ENCODE assay signal across 14 cellular contexts in genomic region chr11:33388793-33389525, GRCh38. TPM values are rescaled to one million over a fixed set of nuclear protein-coding genes. Genes with fewer than 3 reads are reported as not detected.
"Had no signal": no experiment of that assay in that cellular context is flagged by ENCODE, and none has a peak within 500 bp of the region (broad histone marks: within the 10 kb centered on the region; RNA-seq: fewer than 3 reads in every experiment).

No MANE protein-coding gene starts in this region.

- H3K27me3 ChIP-seq: esophagus muscularis mucosa, left lung had no signal

- H3K27ac Mint-ChIP-seq: activated naive CD8-positive, alpha-beta T cell treated with anti-CD3 and anti-CD28 coated beads, Interleukin-2, amount 10 ng/mL, durations not matched to agents 7 days and 5 days; brain; nephron had no signal

- H3K27ac ChIP-seq: coronary artery, esophagus muscularis mucosa, left lung, thoracic aorta had no signal

- H3K4me3 ChIP-seq: coronary artery, esophagus muscularis mucosa, left lung, thoracic aorta had no signal

- H3K27me3 Mint-ChIP-seq: brain had no signal

- H3K36me3 ChIP-seq: esophagus muscularis mucosa, left lung, thoracic aorta had no signal

- H3K36me3 Mint-ChIP-seq: activated naive CD8-positive, alpha-beta T cell treated with anti-CD3 and anti-CD28 coated beads, Interleukin-2, amount 10 ng/mL, durations not matched to agents 7 days and 5 days had no signal

- H3K4me3 Mint-ChIP-seq: activated naive CD8-positive, alpha-beta T cell treated with anti-CD3 and anti-CD28 coated beads, Interleukin-2, amount 10 ng/mL, durations not matched to agents 7 days and 5 days; brain; central memory CD8-positive, alpha-beta T cell; nephron had no signal

- H3K4me1 ChIP-seq: esophagus muscularis mucosa, left lung had no signal

- H3K4me1 Mint-ChIP-seq: activated naive CD8-positive, alpha-beta T cell treated with anti-CD3 and anti-CD28 coated beads, Interleukin-2, amount 10 ng/mL, durations not matched to agents 7 days and 5 days; central memory CD8-positive, alpha-beta T cell; nephron had no signal

- DNase-seq: activated CD4-positive, alpha-beta T cell treated with anti-CD3 and anti-CD28 coated beads, Interleukin-2, amount 50 U/mL, for 1 hour; activated naive CD4-positive, alpha-beta T cell; activated naive CD8-positive, alpha-beta T cell treated with anti-CD3 and anti-CD28 coated beads, Interleukin-2, amount 10 ng/mL, durations not matched to agents 7 days and 5 days; hippocampal formation; kidney; left lung; occipital lobe had no signal

- H3K9me3 Mint-ChIP-seq: central memory CD8-positive, alpha-beta T cell had no signal

RNA-seq across cellular contexts. Expression of gene KIAA1549L, which starts 13.1 kb away (rescaled TPM):
- total RNA-seq: activated CD8-positive, alpha-beta memory T cell treated with anti-CD3 and anti-CD28 coated beads for 36 hours; activated naive CD8-positive, alpha-beta T cell treated with anti-CD3 and anti-CD28 coated beads, Interleukin-2, amount 10 ng/mL, durations not matched to agents 7 days and 5 days had no signal
